ENCODE assay signal across 18 cellular contexts in the genomic region with DNA sequence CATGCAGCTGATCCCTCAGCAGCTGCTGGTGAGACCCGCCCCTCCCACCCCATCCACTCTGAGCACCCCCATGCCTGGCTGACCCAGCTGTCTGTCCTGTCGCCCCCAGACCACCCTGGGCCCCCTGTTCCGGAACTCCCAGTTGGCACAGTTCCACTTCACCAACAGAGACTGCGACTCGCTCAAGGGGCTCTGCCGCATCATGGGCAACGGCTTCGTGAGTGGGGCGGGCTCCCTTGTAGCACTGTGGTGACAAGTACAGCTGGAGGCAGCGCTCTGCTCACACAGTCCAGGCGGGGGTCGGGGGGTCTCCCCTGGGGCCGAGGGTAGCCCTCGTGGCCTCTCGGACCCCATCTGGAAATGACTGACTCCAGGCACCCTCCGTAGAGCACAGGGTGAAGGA. TPM values are rescaled to one million over a fixed set of nuclear protein-coding genes. Genes with fewer than 3 reads are reported as not detected.
DNase-seq lines count a peak whose midpoint lies in the region; ATAC-seq and TF ChIP-seq lines count a peak whose summit lies in the region.
"Had no signal": no experiment of that assay in that cellular context is flagged by ENCODE, and none has a peak within 500 bp of the region (broad histone marks: within the 10 kb centered on the region; RNA-seq: fewer than 3 reads in every experiment).

No MANE protein-coding gene starts in this region.

- ATAC-seq in gastroesophageal sphincter: no peak
- ATAC-seq: left ventricle myocardium superior had no signal

- H3K27ac Mint-ChIP-seq in activated naive CD4-positive, alpha-beta T cell treated with anti-CD3 and anti-CD28 coated beads, Interleukin-2, amount 50 U/mL, for 24 hours: peak overlapping the region; percentile 30
- no peak overlapping the region for H3K27ac Mint-ChIP-seq in activated naive CD4-positive, alpha-beta T cell treated with anti-CD3 and anti-CD28 coated beads, Interleukin-2, amount 10 ng/mL, durations not matched to agents 7 days and 5 days
- H3K27ac Mint-ChIP-seq: activated naive CD8-positive, alpha-beta T cell treated with anti-CD3 and anti-CD28 coated beads, Interleukin-2, amount 10 ng/mL, durations not matched to agents 7 days and 5 days; activated T-helper 1 cell treated with anti-CD3 and anti-CD28 coated beads, Interleukin-12 subunit alpha, Interleukin-12 subunit beta, Interleukin-2, Interleukin-4 antibody, amounts not matched to agents 30 ng/mL and 10 ng/mL and 1 ng/mL, durations not matched to agents 14 hours and 24 hours and 36 hours had no signal

- H3K36me3 Mint-ChIP-seq in activated naive CD4-positive, alpha-beta T cell treated with anti-CD3 and anti-CD28 coated beads, Interleukin-2, amount 50 U/mL, for 24 hours: no peaks in the 10 kb centered on the region
- H3K36me3 Mint-ChIP-seq in activated naive CD4-positive, alpha-beta T cell treated with anti-CD3 and anti-CD28 coated beads, Interleukin-2, amount 10 ng/mL, durations not matched to agents 7 days and 5 days: peaks cover 21% of the 10 kb centered on the region

- TF ChIP-seq POLR2A in gastroesophageal sphincter (IDR thresholded peaks at IDR 0.05): no peak

- H3K9me3 ChIP-seq in gastroesophageal sphincter: no peaks in the 10 kb centered on the region
- H3K9me3 ChIP-seq: esophagus muscularis mucosa, uterus had no signal

- whole genome bisulfite sequencing in gastroesophageal sphincter (ENCODE audit: low coverage in 1 of 2), 2 donors: no CpG with 5 or more reads among the region's 16 CpGs

- H3K27me3 Mint-ChIP-seq in activated naive CD4-positive, alpha-beta T cell treated with anti-CD3 and anti-CD28 coated beads, Interleukin-2, amount 50 U/mL, for 24 hours: no peaks in the 10 kb centered on the region
- H3K27me3 Mint-ChIP-seq in activated naive CD4-positive, alpha-beta T cell treated with anti-CD3 and anti-CD28 coated beads, Interleukin-2, amount 10 ng/mL, durations not matched to agents 7 days and 5 days: peaks cover 18% of the 10 kb centered on the region
- H3K27me3 Mint-ChIP-seq: activated naive CD8-positive, alpha-beta T cell treated with anti-CD3 and anti-CD28 coated beads, Interleukin-2, amount 10 ng/mL, durations not matched to agents 7 days and 5 days had no signal

- no peaks in the 10 kb centered on the region for H3K9me3 Mint-ChIP-seq in activated naive CD4-positive, alpha-beta T cell treated with anti-CD3 and anti-CD28 coated beads, Interleukin-2, amount 50 U/mL, for 24 hours
- H3K9me3 Mint-ChIP-seq in activated naive CD4-positive, alpha-beta T cell treated with anti-CD3 and anti-CD28 coated beads, Interleukin-2, amount 10 ng/mL, durations not matched to agents 7 days and 5 days: no peaks in the 10 kb centered on the region
- H3K9me3 Mint-ChIP-seq: activated naive CD8-positive, alpha-beta T cell treated with anti-CD3 and anti-CD28 coated beads, Interleukin-2, amount 10 ng/mL, durations not matched to agents 7 days and 5 days; activated T-helper 1 cell treated with anti-CD3 and anti-CD28 coated beads, Interleukin-12 subunit alpha, Interleukin-12 subunit beta, Interleukin-2, Interleukin-4 antibody, amounts not matched to agents 30 ng/mL and 10 ng/mL and 1 ng/mL, durations not matched to agents 14 hours and 24 hours and 36 hours had no signal

- CTCF ChIA-PET in activated naive CD4-positive, alpha-beta T cell treated with anti-CD3 and anti-CD28 coated beads, Interleukin-2, amount 10 ng/mL, durations not matched to agents 7 days and 5 days (lab: Charles Lee): no interaction called here

- no peak overlapping the region for H3K4me3 ChIP-seq in gastroesophageal sphincter
- H3K4me3 ChIP-seq: esophagus muscularis mucosa, SK-N-MC, uterus had no signal

- DNase-seq in activated naive CD4-positive, alpha-beta T cell treated with anti-CD3 and anti-CD28 coated beads, Interleukin-2, amount 10 ng/mL, durations not matched to agents 7 days and 5 days: no peak
- DNase-seq in posterior vena cava (ENCODE audit: low spot score) (peak; percentile 76), NCI-H1436 (lab: John Stamatoyannopoulos, UW) (no peak)
- DNase-seq: activated CD4-positive, CD25-positive, alpha-beta regulatory T cell; effector memory CD4-positive, alpha-beta T cell; KBM-7; left ventricle myocardium superior; MM.1S; NCI-H146; NCI-H510A treated with DMSO at 0.1 percent for 48 hours had no signal

- H3K36me3 ChIP-seq in gastroesophageal sphincter: peaks cover 0 to 57% of the 10 kb centered on the region in 2 donors
- H3K36me3 ChIP-seq: uterus had no signal

- H3K4me1 Mint-ChIP-seq in activated naive CD4-positive, alpha-beta T cell treated with anti-CD3 and anti-CD28 coated beads, Interleukin-2, amount 50 U/mL, for 24 hours: peaks cover 23% of the 10 kb centered on the region
- H3K4me1 Mint-ChIP-seq in activated naive CD4-positive, alpha-beta T cell treated with anti-CD3 and anti-CD28 coated beads, Interleukin-2, amount 10 ng/mL, durations not matched to agents 7 days and 5 days: peaks cover 18% of the 10 kb centered on the region

- TF ChIP-seq CTCF in VCaP (conservative IDR thresholded peaks at IDR 0.05): no peak
- TF ChIP-seq CTCF in gastroesophageal sphincter (IDR thresholded peaks at IDR 0.05): no peak

- H3K4me3 Mint-ChIP-seq in activated naive CD4-positive, alpha-beta T cell treated with anti-CD3 and anti-CD28 coated beads, Interleukin-2, amount 50 U/mL, for 24 hours: no peak overlapping the region
- no peak overlapping the region for H3K4me3 Mint-ChIP-seq in activated naive CD4-positive, alpha-beta T cell treated with anti-CD3 and anti-CD28 coated beads, Interleukin-2, amount 10 ng/mL, durations not matched to agents 7 days and 5 days
- H3K4me3 Mint-ChIP-seq: activated naive CD8-positive, alpha-beta T cell treated with anti-CD3 and anti-CD28 coated beads, Interleukin-2, amount 10 ng/mL, durations not matched to agents 7 days and 5 days; activated T-helper 1 cell treated with anti-CD3 and anti-CD28 coated beads, Interleukin-12 subunit alpha, Interleukin-12 subunit beta, Interleukin-2, Interleukin-4 antibody, amounts not matched to agents 30 ng/mL and 10 ng/mL and 1 ng/mL, durations not matched to agents 14 hours and 24 hours and 36 hours had no signal

- intact Hi-C loops in posterior vena cava (cut with DNase I): no loop called here

- no peaks in the 10 kb centered on the region for H3K27me3 ChIP-seq in gastroesophageal sphincter
- H3K27me3 ChIP-seq: esophagus muscularis mucosa, uterus had no signal

- peaks cover 0 to 54% (median 15%) of the 10 kb centered on the region in 3 donors for H3K4me1 ChIP-seq in gastroesophageal sphincter

- no peak for TF ChIP-seq EP300 in gastroesophageal sphincter (IDR thresholded peaks at IDR 0.05)

- H3K27ac ChIP-seq in VCaP (peak overlapping the region; percentile 99), gastroesophageal sphincter (peak overlapping the region in 2 of 4 donors; percentile 12 to 35)

RNA-seq across cellular contexts. Expression of a gene that starts 3.9 kb away (rescaled TPM):
- 10 to 100 TPM; 78.7 to 95.2 TPM for total RNA-seq in posterior vena cava
- 10 to 100 TPM; 52.9 to 89.1 (median 60.0) TPM for total RNA-seq in gastroesophageal sphincter

RNA-seq across cellular contexts. Expression of a gene that starts 12.5 kb away (rescaled TPM):
- total RNA-seq in posterior vena cava (10 to 100 TPM; 40.5 to 43.4 TPM), gastroesophageal sphincter (10 to 100 TPM; 12.5 to 64.3 (median 29.4) TPM)

RNA-seq across cellular contexts. Expression of a gene that starts 22.3 kb away (rescaled TPM):
- 10 to 100 TPM; 26.5 to 28.9 TPM for total RNA-seq in posterior vena cava
- total RNA-seq in gastroesophageal sphincter: 10 to 100 TPM; 14.4 to 24.6 (median 19.7) TPM

RNA-seq across cellular contexts. Expression of a gene that starts 22.6 kb away (rescaled TPM):
- 10 to 100 TPM; 28.7 to 36.3 TPM for total RNA-seq in posterior vena cava
- total RNA-seq in gastroesophageal sphincter: 10 to 100 TPM; 25.1 to 41.9 (median 37.3) TPM

RNA-seq across cellular contexts. Expression of a gene that starts 36.8 kb away (rescaled TPM):
- 10 to 100 TPM; 25.6 to 25.9 TPM for total RNA-seq in posterior vena cava
- 10 to 100 TPM; 26.7 to 36.1 (median 28.7) TPM for total RNA-seq in gastroesophageal sphincter
